Comparison of ENCODE assay signal across 1 cellular context in genomic region chr16:22206013-22206846, GRCh38.
TF ChIP-seq lines count a peak whose summit lies in the region.

Gene EEF2K, plus strand, starts transcription at chr16:22206278. Its CDS starts 19,452 bp downstream, at chr16:22225730.

TF ChIP-seq in A549, 52 proteins besides CTCF, POLR2A, EP300 and RAD21 (continued from another document):
- TF ChIP-seq MYC (IDR thresholded peaks at IDR 0.05; ENCODE audit: borderline replicate concordance, low read length) = peak; percentile 94
- no peak for TF ChIP-seq CBX8 (IDR thresholded peaks at IDR 0.05)
- no peak for TF ChIP-seq FOSL2 (IDR thresholded peaks at IDR 0.05)
- TF ChIP-seq FOSL2 (CRISPR knock-in tag; IDR thresholded peaks at IDR 0.05) = no peak
- peak; percentile 74 to 81 for TF ChIP-seq JUN (IDR thresholded peaks at IDR 0.05)
- no peak for TF ChIP-seq CHD2 (IDR thresholded peaks at IDR 0.05; ENCODE audit: low read length, partially characterized antibody)
- no peak for TF ChIP-seq RCOR1 (IDR thresholded peaks at IDR 0.05; ENCODE audit: low read depth, low read length)
- no peak for TF ChIP-seq EHMT2 (IDR thresholded peaks at IDR 0.05; ENCODE audit: low read depth)
- TF ChIP-seq HOXB13 (CRISPR knock-in tag; IDR thresholded peaks at IDR 0.05; ENCODE audit: low read depth) = no peak
- no peak for TF ChIP-seq JUNB (IDR thresholded peaks at IDR 0.05)
- no peak for TF ChIP-seq SREBF2 (IDR thresholded peaks at IDR 0.05)
- no peak for TF ChIP-seq HEYL (CRISPR knock-in tag; IDR thresholded peaks at IDR 0.05)
- no peak for TF ChIP-seq CEBPB (IDR thresholded peaks at IDR 0.05)
- peak; percentile 66 for TF ChIP-seq USF2 (IDR thresholded peaks at IDR 0.05)
- TF ChIP-seq TP53 (CRISPR knock-in tag; IDR thresholded peaks at IDR 0.05) = no peak
- no peak for TF ChIP-seq RARB (CRISPR knock-in tag; IDR thresholded peaks at IDR 0.05)
- peak; percentile 96 for TF ChIP-seq SMC3 (IDR thresholded peaks at IDR 0.05)
- TF ChIP-seq ZC3H11A (IDR thresholded peaks at IDR 0.05) = no peak
- no peak for TF ChIP-seq FOXS1 (CRISPR knock-in tag; IDR thresholded peaks at IDR 0.05)
- TF ChIP-seq HES2 (IDR thresholded peaks at IDR 0.05) = no peak
- peak; percentile 84; the same call in 1 of the 2 replicates for TF ChIP-seq NPAS2 (CRISPR knock-in tag; IDR thresholded peaks at IDR 0.05; ENCODE audit: borderline replicate concordance)
- no peak for TF ChIP-seq CBX2 (IDR thresholded peaks at IDR 0.05; ENCODE audit: borderline replicate concordance, low read depth)
- no peak for TF ChIP-seq FOSB (CRISPR knock-in tag; IDR thresholded peaks at IDR 0.05)
- TF ChIP-seq ESRRA (IDR thresholded peaks at IDR 0.05; ENCODE audit: borderline replicate concordance, low read length) = no peak
- no peak for TF ChIP-seq RFX5 (IDR thresholded peaks at IDR 0.05)
- TF ChIP-seq NFE2L2 (conservative IDR thresholded peaks at IDR 0.05; ENCODE audit: low read length) = no peak
- no peak for TF ChIP-seq KDM5A (IDR thresholded peaks at IDR 0.05)
- no peak for TF ChIP-seq PBX3 (IDR thresholded peaks at IDR 0.05)
- no peak for TF ChIP-seq EHF (CRISPR knock-in tag; IDR thresholded peaks at IDR 0.05)
- no peak for TF ChIP-seq HOXA7 (CRISPR knock-in tag; IDR thresholded peaks at IDR 0.05)
- TF ChIP-seq REST (IDR thresholded peaks at IDR 0.05) = no peak
